In genomic region chr13:106491463-106491862, GRCh38 we compare ENCODE assay signal across 25 cellular contexts. TPM values are rescaled to one million over a fixed set of nuclear protein-coding genes. Genes with fewer than 3 reads are reported as not detected.
DNase-seq lines count a peak whose midpoint lies in the region; ATAC-seq and TF ChIP-seq lines count a peak whose summit lies in the region.
"Had no signal": no experiment of that assay in that cellular context is flagged by ENCODE, and none has a peak within 500 bp of the region (broad histone marks: within the 10 kb centered on the region; RNA-seq: fewer than 3 reads in every experiment).

No MANE protein-coding gene starts in this region.

- no peak for TF ChIP-seq EP300 in tibial nerve (IDR thresholded peaks at IDR 0.05)

- H3K4me1 Mint-ChIP-seq in brain (peaks cover 66% of the 10 kb centered on the region), naive B cell (peaks cover 19 to 39% (median 29%) of the 10 kb centered on the region in 3 donors)

- TF ChIP-seq CTCF in left ventricle myocardium inferior (IDR thresholded peaks at IDR 0.05; ENCODE audit: borderline replicate concordance) (no peak), right atrium auricular region (IDR thresholded peaks at IDR 0.05) (no peak), brain (conservative IDR thresholded peaks at IDR 0.05) (no peak), tibial nerve (IDR thresholded peaks at IDR 0.05) (no peak)

- H3K4me3 Mint-ChIP-seq in brain (peak overlapping the region in 2 of 5 experiments; percentile 29 to 33), naive B cell (peak overlapping the region in 7 of 8 donors; percentile 15 to 89 (median 64))
- H3K4me3 Mint-ChIP-seq: dendritic cell treated with granulocyte-macrophage colony-stimulating factor and Interleukin-4, amounts not matched to agents 40 ng/mL and 50 ng/mL, for 4 days had no signal

- H3K27me3 Mint-ChIP-seq in brain (peaks cover 5% of the 10 kb centered on the region), naive B cell (peaks cover 52 to 79% (median 64%) of the 10 kb centered on the region in 3 donors)

- DNase-seq in left ventricle myocardium inferior (no peak), right atrium auricular region (ENCODE audit: low spot score) (no peak), naive B cell (no peak), tibial nerve (ENCODE audit: low spot score in 2 of 2) (no peak), islet precursor cell (no peak), NCI-H2081 treated with DMSO at 0.1 percent for 48 hours (lab: John Stamatoyannopoulos, UW) (no peak)
- DNase-seq: activated CD4-positive, alpha-beta T cell treated with anti-CD3 and anti-CD28 coated beads, Interleukin-2, amount 50 U/mL, for 48 hours; activated effector memory CD4-positive, alpha-beta T cell treated with anti-CD3 and anti-CD28 coated beads, Interleukin-2, amount 50 U/mL, for 16 hours; glutamatergic neuron; MG63; NCI-H146; NCI-H2171; psoas muscle; stimulated activated CD4-positive, alpha-beta T cell treated with anti-CD3 and anti-CD28 coated beads, Interleukin-4, amount 100 ng/mL, for 1 hour; stimulated activated naive CD8-positive, alpha-beta T cell treated with anti-CD3 and anti-CD28 coated beads, Interleukin-15, amount 100 ng/mL, for 72 hours; WERI-Rb-1 had no signal

- 38 to 42% methylated on average over 11 of the region's 11 CpGs for whole genome bisulfite sequencing in tibial nerve, 2 donors

- TF ChIP-seq POLR2A in tibial nerve (IDR thresholded peaks at IDR 0.05), result no peak

- peaks cover 60% of the 10 kb centered on the region for H3K4me1 ChIP-seq in left ventricle myocardium inferior
- peaks cover 0 to 13% of the 10 kb centered on the region in 2 donors for H3K4me1 ChIP-seq in right atrium auricular region
- H3K4me1 ChIP-seq in tibial nerve, result peaks cover 0 to 39% (median 20%) of the 10 kb centered on the region in 4 donors
- H3K4me1 ChIP-seq: adrenal gland, vagina had no signal

- H3K36me3 ChIP-seq in left ventricle myocardium inferior (peaks cover 26% of the 10 kb centered on the region), right atrium auricular region (peaks cover 12% of the 10 kb centered on the region), tibial nerve (peaks cover 0 to 22% (median 0%) of the 10 kb centered on the region in 3 donors)
- H3K36me3 ChIP-seq: adrenal gland, MG63, neutrophil had no signal

- H3K27ac Mint-ChIP-seq in brain, result peak overlapping the region in 3 of 5 experiments; percentile 82 to 96 (median 92)
- peak overlapping the region in 1 of 6 donors; percentile 5 for H3K27ac Mint-ChIP-seq in naive B cell
- H3K27ac Mint-ChIP-seq: dendritic cell treated with granulocyte-macrophage colony-stimulating factor and Interleukin-4, amounts not matched to agents 40 ng/mL and 50 ng/mL, for 4 days; stimulated activated naive CD8-positive, alpha-beta T cell treated with anti-CD3 and anti-CD28 coated beads, Interleukin-15, amount 100 ng/mL, for 72 hours had no signal

- intact Hi-C loops in left ventricle myocardium inferior (cut with micrococcal nuclease), result no loop called here

- H3K9me3 ChIP-seq in left ventricle myocardium inferior (replicated peaks), result no peaks in the 10 kb centered on the region
- H3K9me3 ChIP-seq in right atrium auricular region, result no peaks in the 10 kb centered on the region
- H3K9me3 ChIP-seq in tibial nerve, result no peaks in the 10 kb centered on the region
- H3K9me3 ChIP-seq: adrenal gland, MG63, neutrophil, psoas muscle, vagina had no signal

- no peaks in the 10 kb centered on the region for H3K9me3 Mint-ChIP-seq in brain
- H3K9me3 Mint-ChIP-seq in naive B cell, result peaks cover 0 to 3% (median 0%) of the 10 kb centered on the region in 7 donors
- H3K9me3 Mint-ChIP-seq: dendritic cell treated with granulocyte-macrophage colony-stimulating factor and Interleukin-4, amounts not matched to agents 40 ng/mL and 50 ng/mL, for 4 days; stimulated activated naive CD8-positive, alpha-beta T cell treated with anti-CD3 and anti-CD28 coated beads, Interleukin-15, amount 100 ng/mL, for 72 hours had no signal

- ATAC-seq in naive B cell (ENCODE audit: low read depth in 2 of 2), result no peak
- no peak for ATAC-seq in GM18861 (IDR thresholded peaks at IDR 0.05; ENCODE audit: unreplicated experiment)
- ATAC-seq: K562; psoas muscle; stimulated activated naive CD8-positive, alpha-beta T cell treated with anti-CD3 and anti-CD28 coated beads, Interleukin-15, amount 100 ng/mL, for 72 hours had no signal

- H3K4me3 ChIP-seq in left ventricle myocardium inferior, result peak overlapping the region; percentile 22
- H3K4me3 ChIP-seq in right atrium auricular region, result no peak overlapping the region
- H3K4me3 ChIP-seq in tibial nerve, result peak overlapping the region in 3 of 4 donors; percentile 10 to 21 (median 19)
- H3K4me3 ChIP-seq: adrenal gland, K562, MG63, psoas muscle, SK-N-MC, vagina had no signal

- peak overlapping the region; percentile 55 for H3K27ac ChIP-seq in left ventricle myocardium inferior (replicated peaks)
- peak overlapping the region in 1 of 2 donors; percentile 34 for H3K27ac ChIP-seq in right atrium auricular region
- peak overlapping the region in 3 of 4 donors; percentile 40 to 81 (median 77) for H3K27ac ChIP-seq in tibial nerve
- H3K27ac ChIP-seq: adrenal gland, C4-2B, neutrophil, psoas muscle, SK-N-MC, vagina, WERI-Rb-1 had no signal

- H3K36me3 Mint-ChIP-seq in brain, result peaks cover 54% of the 10 kb centered on the region
- peaks cover 0 to 5% of the 10 kb centered on the region in 2 donors for H3K36me3 Mint-ChIP-seq in naive B cell

- H3K27me3 ChIP-seq in left ventricle myocardium inferior (ENCODE audit: low read depth) (no peaks in the 10 kb centered on the region), right atrium auricular region (no peaks in the 10 kb centered on the region), tibial nerve (no peaks in the 10 kb centered on the region)
- H3K27me3 ChIP-seq: adrenal gland, MG63, vagina had no signal

RNA-seq across cellular contexts. Expression of gene EFNB2, which starts 44.0 kb away (rescaled TPM):
- total RNA-seq in left ventricle myocardium inferior (10.1 TPM), right atrium auricular region (10 to 100 TPM; 15.5 to 17.4 TPM), tibial nerve (10 to 100 TPM; 12.6 to 20.8 (median 18.3) TPM)
- polyA plus RNA-seq in brain (ENCODE audit: insufficient read depth, low read depth, low replicate concordance) (7.3 TPM), naive B cell (ENCODE audit: low read depth in 6 of 6) (under 1 TPM in 3 of 6 donors, not detected in 3; 0.12 to 0.33 (median 0.28) TPM)

Comparison
In these comparisons a context has a peak if more than half of its experiments do, and no peak if none do; other contexts are left out.
1. H3K4me3 ChIP-seq: peak in left ventricle myocardium inferior (single experiment) and tibial nerve (3 of 4); none in right atrium auricular region (0 of 2).